ENCODE assay signal across 13 cellular contexts in genomic region chr12:113062502-113063395, GRCh38. TPM values are rescaled to one million over a fixed set of nuclear protein-coding genes. Genes with fewer than 3 reads are reported as not detected.
A peak's percentile ranks its signal among the peaks of the same experiment; 100 is the strongest.
DNase-seq lines count a peak whose midpoint lies in the region; ATAC-seq and TF ChIP-seq lines count a peak whose summit lies in the region.
"Had no signal": no experiment of that assay in that cellular context is flagged by ENCODE, and none has a peak within 500 bp of the region (broad histone marks: within the 10 kb centered on the region; RNA-seq: fewer than 3 reads in every experiment).

No MANE protein-coding gene starts in this region.

- H3K79me2 ChIP-seq in SU-DHL-6 (ENCODE audit: insufficient read depth, low read length): peaks cover 98% of the 10 kb centered on the region

- no peak for ATAC-seq in HG03159 (IDR thresholded peaks at IDR 0.05; ENCODE audit: unreplicated experiment)
- no peak for ATAC-seq in aorta (ENCODE audit: low FRiP score)
- ATAC-seq: activated naive CD8-positive, alpha-beta T cell treated with anti-CD3 and anti-CD28 coated beads, Interleukin-2, amount 50 U/mL, for 24 hours; gastroesophageal sphincter had no signal

- H3K27ac ChIP-seq in BLaER1 treated with 17β-estradiol and CSF1 and Interleukin-3, amounts not matched to agents 10 nM and 100 nM: peak overlapping the region in 7 of 11 experiments; percentile 5 to 69 (median 49); a peak in 11 of 22 replicates
- peak overlapping the region; percentile 99 for H3K27ac ChIP-seq in SU-DHL-6 (ENCODE audit: low read depth, low read length)
- peak overlapping the region; percentile 74 to 81 for H3K27ac ChIP-seq in liver (ENCODE audit: low read depth in 1 of 2, low read length in 2 of 2)
- H3K27ac ChIP-seq in substantia nigra (ENCODE audit: low read depth, low read length, poor library complexity, severe bottlenecking): no peak overlapping the region
- no peak overlapping the region for H3K27ac ChIP-seq in aorta (ENCODE audit: low read depth in 1 of 2, low read length in 2 of 2)
- H3K27ac ChIP-seq: gastroesophageal sphincter had no signal

- no peak overlapping the region for H2AFZ ChIP-seq in SU-DHL-6 (ENCODE audit: low read depth, low read length, severe bottlenecking)

- H3K9me2 ChIP-seq in SU-DHL-6 (replicated peaks; ENCODE audit: insufficient read depth, low read length): no peaks in the 10 kb centered on the region

- H3K9me3 ChIP-seq in BLaER1 treated with 17β-estradiol and CSF1 and Interleukin-3, amounts not matched to agents 10 nM and 100 nM (replicated peaks in 1 of 11): no peaks in the 10 kb centered on the region
- H3K9me3 ChIP-seq in SU-DHL-6 (ENCODE audit: insufficient read depth, low read length): no peaks in the 10 kb centered on the region
- no peaks in the 10 kb centered on the region for H3K9me3 ChIP-seq in liver (ENCODE audit: control insufficient read depth in 4 of 4, low read length in 3 of 4)
- H3K9me3 ChIP-seq in aorta (ENCODE audit: control insufficient read depth, low read length): no peaks in the 10 kb centered on the region
- H3K9me3 ChIP-seq: gastroesophageal sphincter had no signal

- intact Hi-C loops in aorta (cut with DNase I): no loop called here

- peak overlapping the region in 4 of 10 experiments; percentile 21 to 46 (median 24); a peak in 5 of 20 replicates for H3K4me3 ChIP-seq in BLaER1 treated with 17β-estradiol and CSF1 and Interleukin-3, amounts not matched to agents 10 nM and 100 nM
- H3K4me3 ChIP-seq in H7 (ENCODE audit: insufficient read depth, low read depth, low read length): no peak overlapping the region
- H3K4me3 ChIP-seq in SU-DHL-6 (ENCODE audit: insufficient read depth, low read length, poor library complexity, severe bottlenecking): peak overlapping the region; percentile 93
- H3K4me3 ChIP-seq in liver (ENCODE audit: low read depth in 1 of 3, low read length in 3 of 3): no peak overlapping the region
- H3K4me3 ChIP-seq in aorta (ENCODE audit: low read length in 2 of 2): no peak overlapping the region
- H3K4me3 ChIP-seq: gastroesophageal sphincter had no signal

- TF ChIP-seq CTCF in SU-DHL-6 (IDR thresholded peaks at IDR 0.05; ENCODE audit: insufficient read depth, low read length, poor library complexity, severe bottlenecking) (no peak), liver (IDR thresholded peaks at IDR 0.05; ENCODE audit: low read depth, low read length, missing input control) (no peak)

- H3K36me3 ChIP-seq in BLaER1 treated with 17β-estradiol and CSF1 and Interleukin-3, amounts not matched to agents 10 nM and 100 nM: 0 out of 22 replicates have a peak, but pooled peaks cover 0 to 3% (median 0%) of the 10 kb centered on the region in 11 experiments
- H3K36me3 ChIP-seq in H7 (replicated peaks; ENCODE audit: control insufficient read depth, insufficient read depth, low read length): no peaks in the 10 kb centered on the region
- H3K36me3 ChIP-seq in SU-DHL-6 (ENCODE audit: low read length): peaks cover 23% of the 10 kb centered on the region
- H3K36me3 ChIP-seq in liver (ENCODE audit: control insufficient read depth in 4 of 4, insufficient read depth in 3 of 4, low read depth in 1 of 4, low read length in 3 of 4): no peaks in the 10 kb centered on the region
- no peaks in the 10 kb centered on the region for H3K36me3 ChIP-seq in aorta (ENCODE audit: control insufficient read depth in 1 of 2, insufficient read depth in 2 of 2, low read length in 1 of 2)
- H3K36me3 ChIP-seq: gastroesophageal sphincter had no signal

- H3F3A ChIP-seq in SU-DHL-6 (ENCODE audit: insufficient read depth): peaks cover 93% of the 10 kb centered on the region

- H3K27me3 ChIP-seq in BLaER1 treated with 17β-estradiol and CSF1 and Interleukin-3, amounts not matched to agents 10 nM and 100 nM: peaks cover 0 to 3% (median 0%) of the 10 kb centered on the region in 11 experiments; a peak in 2 of 22 replicates
- no peaks in the 10 kb centered on the region; the same call in none of the 2 replicates for H3K27me3 ChIP-seq in H7 (ENCODE audit: control insufficient read depth, insufficient read depth, low read length)
- H3K27me3 ChIP-seq in SU-DHL-6 (ENCODE audit: low read length): no peaks in the 10 kb centered on the region
- no peaks in the 10 kb centered on the region for H3K27me3 ChIP-seq in liver (ENCODE audit: control insufficient read depth in 4 of 4, insufficient read depth in 4 of 4, low read length in 3 of 4)
- peaks cover 0 to 3% of the 10 kb centered on the region in 2 donors for H3K27me3 ChIP-seq in aorta (ENCODE audit: control insufficient read depth in 1 of 2, insufficient read depth in 2 of 2, low read length in 1 of 2)

- 42% methylated on average over 23 of the region's 23 CpGs for WGBS in liver
- WGBS in aorta, 2 donors: 23 to 39% methylated on average over 20 to 23 of the region's 23 CpGs

- H4K20me1 ChIP-seq in BLaER1 treated with 17β-estradiol and CSF1 and Interleukin-3, amounts not matched to agents 10 nM and 100 nM: peaks cover 18 to 85% (median 58%) of the 10 kb centered on the region in 11 experiments; a peak in 21 of 22 replicates
- no peaks in the 10 kb centered on the region for H4K20me1 ChIP-seq in SU-DHL-6 (ENCODE audit: low read depth, low read length)

- H3K4me2 ChIP-seq in BLaER1 treated with 17β-estradiol and CSF1 and Interleukin-3, amounts not matched to agents 10 nM and 100 nM: peak overlapping the region; percentile 78 to 98 (median 90)
- H3K4me2 ChIP-seq in SU-DHL-6 (ENCODE audit: low read depth, low read length, poor library complexity, severe bottlenecking): peak overlapping the region; percentile 99

- peak overlapping the region in 10 of 11 experiments; percentile 7 to 71 (median 36); a peak in 13 of 22 replicates for H3K9ac ChIP-seq in BLaER1 treated with 17β-estradiol and CSF1 and Interleukin-3, amounts not matched to agents 10 nM and 100 nM
- H3K9ac ChIP-seq in SU-DHL-6 (ENCODE audit: low read length) (peak overlapping the region; percentile 98), liver (ENCODE audit: low read depth in 1 of 2, low read length in 2 of 2) (peak overlapping the region in 1 of 2 donors; percentile 67)

- peaks cover 51 to 97% (median 81%) of the 10 kb centered on the region in 10 experiments for H3K4me1 ChIP-seq in BLaER1 treated with 17β-estradiol and CSF1 and Interleukin-3, amounts not matched to agents 10 nM and 100 nM
- peaks cover 11 to 42% (median 30%) of the 10 kb centered on the region in 4 donors for H3K4me1 ChIP-seq in liver (ENCODE audit: control insufficient read depth in 4 of 4, insufficient read depth in 4 of 4, low read length in 3 of 4)
- H3K4me1 ChIP-seq in aorta (ENCODE audit: control insufficient read depth in 1 of 2, insufficient read depth in 2 of 2, low read length in 2 of 2): no peaks in the 10 kb centered on the region
- H3K4me1 ChIP-seq: gastroesophageal sphincter had no signal

- DNase-seq in H7: peak; percentile 63
- DNase-seq in substantia nigra (lab: John Stamatoyannopoulos, UW): no peak
- DNase-seq in MV-4-11 (lab: John Stamatoyannopoulos, UW): no peak
- DNase-seq in aorta: no peak
- DNase-seq: activated CD4-positive, alpha-beta T cell treated with anti-CD3 and anti-CD28 coated beads for 4 hours; activated naive CD8-positive, alpha-beta T cell treated with anti-CD3 and anti-CD28 coated beads, Interleukin-2, amount 50 U/mL, for 24 hours; NCI-H1092; nucleus accumbens had no signal

- no peak for TF ChIP-seq RAD21 in liver (IDR thresholded peaks at IDR 0.05)

TF ChIP-seq in liver, 16 proteins besides CTCF, POLR2A, EP300 and RAD21 (continues in another document):
- TF ChIP-seq REST (IDR thresholded peaks at IDR 0.05) (no peak), JUND (IDR thresholded peaks at IDR 0.05) (peak in 1 of 2 donors; percentile 32), GABPA (IDR thresholded peaks at IDR 0.05 in 1 of 2, conservative IDR thresholded peaks at IDR 0.05 in 1 of 2) (no peak), ATF3 (IDR thresholded peaks at IDR 0.05) (no peak), FOXA1 (IDR thresholded peaks at IDR 0.05) (peak; percentile 21)

RNA-seq across cellular contexts. Expression of gene DTX1, which starts 6.2 kb away (rescaled TPM):
- 1.00 and 2.5 TPM in 2 replicates for total RNA-seq in H7 (2014; rRNA removed; shearing (Covaris generic))
- 10 to 100 TPM in 1 of 2 donors, 1 to 10 TPM in 1; 2.1 to 16.6 TPM for total RNA-seq in liver
- 10 to 100 TPM in 1 of 2 donors, 1 to 10 TPM in 1; 3.5 to 33.2 TPM for polyA plus RNA-seq in liver
- 1 to 10 TPM; 4.2 to 4.8 TPM for total RNA-seq in aorta
- under 1 TPM; 0.15 to 0.38 TPM for polyA plus RNA-seq in aorta

Comparison
In these comparisons a context has a peak if more than half of its experiments do, and no peak if none do; other contexts are left out.
1. H3K27ac ChIP-seq: peak in BLaER1 treated with 17β-estradiol and CSF1 and Interleukin-3, amounts not matched to agents 10 nM and 100 nM (7 of 11), SU-DHL-6 (single experiment) and liver (2 of 2); none in substantia nigra (single experiment) and aorta (0 of 2).